15 cellular contexts compared by ENCODE assay signal in the genomic region with DNA sequence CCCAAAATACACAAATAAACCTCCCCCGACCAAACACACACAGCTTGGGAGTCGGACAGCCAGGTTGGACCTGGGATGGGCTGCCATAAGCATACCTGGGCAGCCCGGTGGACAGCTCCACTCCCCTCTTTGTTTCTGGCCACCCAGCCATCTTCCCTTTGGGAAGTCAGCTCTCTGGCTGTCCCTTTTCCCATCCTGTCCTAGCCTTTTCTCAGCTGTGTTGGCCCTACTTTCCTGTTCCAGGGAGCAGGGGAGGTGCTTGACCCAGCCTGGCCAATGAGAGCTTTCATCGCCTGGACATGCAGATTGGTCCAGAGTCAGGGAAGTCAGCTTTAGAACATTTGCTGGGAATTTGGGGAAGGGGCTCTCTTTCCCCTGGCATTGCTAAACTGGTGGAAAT.
A peak's percentile ranks its signal among the peaks of the same experiment; 100 is the strongest.
DNase-seq lines count a peak whose midpoint lies in the region; ATAC-seq and TF ChIP-seq lines count a peak whose summit lies in the region.
"Had no signal": no experiment of that assay in that cellular context is flagged by ENCODE, and none has a peak within 500 bp of the region (broad histone marks: within the 10 kb centered on the region; RNA-seq: fewer than 3 reads in every experiment).

No MANE protein-coding gene starts in this region.

- H3F3A ChIP-seq in GM23338 (replicated peaks; ENCODE audit: low read depth) = 0 out of 2 replicates have a peak, but pooled peaks cover 3% of the 10 kb centered on the region

- 49 to 53% methylated on average over 4 of the region's 4 CpGs for WGBS in ectodermal cell, 2 experiments

- peaks cover 32% of the 10 kb centered on the region for H3K27me3 Mint-ChIP-seq in GM23338 (ENCODE audit: insufficient read depth, low read depth, poor library complexity)

- H3K9me3 ChIP-seq in ectodermal cell (ENCODE audit: control insufficient read depth, low read length) = no peaks in the 10 kb centered on the region
- no peaks in the 10 kb centered on the region for H3K9me3 ChIP-seq in colonic mucosa

- H3K79me2 ChIP-seq in GM23338 (replicated peaks; ENCODE audit: insufficient read depth) = no peaks in the 10 kb centered on the region

- H3K4me3 ChIP-seq in GM23338 (no peak overlapping the region), ectodermal cell (ENCODE audit: insufficient read depth, low read depth, low read length) (no peak overlapping the region), colonic mucosa (no peak overlapping the region)
- H3K4me3 ChIP-seq: K562 had no signal

- no peaks in the 10 kb centered on the region for H3K9me2 ChIP-seq in GM23338 (ENCODE audit: insufficient read depth)

- no peaks in the 10 kb centered on the region for H3K9me3 Mint-ChIP-seq in GM23338
- H3K9me3 Mint-ChIP-seq: CD14-positive monocyte had no signal

- intact Hi-C loops in posterior vena cava (cut with DNase I) = no loop called here
- intact Hi-C loops in colonic mucosa (cut with DNase I) = no loop called here

- H3K27ac ChIP-seq in GM23338 (ENCODE audit: low read depth) (no peak overlapping the region), ectodermal cell (ENCODE audit: insufficient read depth, low read depth, low read length, poor library complexity, severe bottlenecking) (peak overlapping the region; percentile 89), colonic mucosa (no peak overlapping the region)

- H3K9ac ChIP-seq in colonic mucosa (ENCODE audit: low read depth in 2 of 2, low read length in 2 of 2) = no peak overlapping the region

- peaks cover 34% of the 10 kb centered on the region for H3K4me1 ChIP-seq in GM23338 (ENCODE audit: insufficient read depth)
- peaks cover 54% of the 10 kb centered on the region for H3K4me1 ChIP-seq in ectodermal cell (ENCODE audit: control insufficient read depth, insufficient read depth, low read length)
- no peaks in the 10 kb centered on the region for H3K4me1 ChIP-seq in colonic mucosa

- peak overlapping the region; percentile 90; the same call in 1 of the 2 replicates for H2AFZ ChIP-seq in GM23338

- no peak overlapping the region for H3K4me3 Mint-ChIP-seq in GM23338
- H3K4me3 Mint-ChIP-seq: CD14-positive monocyte had no signal

- no peak overlapping the region for H3K4me2 ChIP-seq in GM23338

- no peaks in the 10 kb centered on the region for H4K20me1 ChIP-seq in GM23338 (replicated peaks; ENCODE audit: insufficient read depth)

- H3K4me1 Mint-ChIP-seq in GM23338 = peaks cover 47% of the 10 kb centered on the region
- H3K4me1 Mint-ChIP-seq: CD14-positive monocyte had no signal

- DNase-seq in GM23338 (ENCODE audit: low spot score) (peak; percentile 48), left kidney (ENCODE audit: low read depth, low spot score) (peak; percentile 59), posterior vena cava (ENCODE audit: low spot score) (peak; percentile 17), colonic mucosa (no peak), NCI-H226 (no peak), RKO (ENCODE audit: low spot score) (no peak)
- DNase-seq: 8988T, NCI-H146, NCI-H2029 treated with DMSO at 0.1 percent for 48 hours, NCI-H2171, SHP77 had no signal

- ATAC-seq in GM23338 (peak; percentile 64), GM18519 (IDR thresholded peaks at IDR 0.05; ENCODE audit: low FRiP score, unreplicated experiment) (no peak)
- ATAC-seq: K562 had no signal

- peaks cover 17% of the 10 kb centered on the region; the same call in 1 of the 2 replicates for H3K27me3 ChIP-seq in GM23338 (ENCODE audit: insufficient read depth)
- H3K27me3 ChIP-seq in ectodermal cell (ENCODE audit: control insufficient read depth, insufficient read depth, low read length, poor library complexity, severe bottlenecking) = peaks cover 26% of the 10 kb centered on the region
- no peaks in the 10 kb centered on the region for H3K27me3 ChIP-seq in colonic mucosa

- H3K36me3 ChIP-seq in GM23338 (ENCODE audit: insufficient read depth) (no peaks in the 10 kb centered on the region), ectodermal cell (ENCODE audit: control insufficient read depth, insufficient read depth, low read length) (no peaks in the 10 kb centered on the region), colonic mucosa (no peaks in the 10 kb centered on the region)

- no peaks in the 10 kb centered on the region for H3K36me3 Mint-ChIP-seq in GM23338 (ENCODE audit: low read depth)
- H3K36me3 Mint-ChIP-seq: CD14-positive monocyte had no signal

- no peak for TF ChIP-seq CTCF in GM23338 (conservative IDR thresholded peaks at IDR 0.05; ENCODE audit: low read depth in 2 of 2)
- no peak for TF ChIP-seq CTCF in colonic mucosa (IDR thresholded peaks at IDR 0.05)

- H3K27ac Mint-ChIP-seq in GM23338 = no peak overlapping the region
- H3K27ac Mint-ChIP-seq: CD14-positive monocyte had no signal

TF ChIP-seq in GM23338, 12 proteins besides CTCF, POLR2A, EP300 and RAD21 (continues in another document):
- no peak for TF ChIP-seq CREB1 (CRISPR knock-in tag; IDR thresholded peaks at IDR 0.05; ENCODE audit: low read depth)
- no peak for TF ChIP-seq JUNB (IDR thresholded peaks at IDR 0.05; ENCODE audit: unreplicated experiment)
- TF ChIP-seq EZH2phosphoT487 (IDR thresholded peaks at IDR 0.05; ENCODE audit: unreplicated experiment) = no peak
- TF ChIP-seq, protein P1, sequence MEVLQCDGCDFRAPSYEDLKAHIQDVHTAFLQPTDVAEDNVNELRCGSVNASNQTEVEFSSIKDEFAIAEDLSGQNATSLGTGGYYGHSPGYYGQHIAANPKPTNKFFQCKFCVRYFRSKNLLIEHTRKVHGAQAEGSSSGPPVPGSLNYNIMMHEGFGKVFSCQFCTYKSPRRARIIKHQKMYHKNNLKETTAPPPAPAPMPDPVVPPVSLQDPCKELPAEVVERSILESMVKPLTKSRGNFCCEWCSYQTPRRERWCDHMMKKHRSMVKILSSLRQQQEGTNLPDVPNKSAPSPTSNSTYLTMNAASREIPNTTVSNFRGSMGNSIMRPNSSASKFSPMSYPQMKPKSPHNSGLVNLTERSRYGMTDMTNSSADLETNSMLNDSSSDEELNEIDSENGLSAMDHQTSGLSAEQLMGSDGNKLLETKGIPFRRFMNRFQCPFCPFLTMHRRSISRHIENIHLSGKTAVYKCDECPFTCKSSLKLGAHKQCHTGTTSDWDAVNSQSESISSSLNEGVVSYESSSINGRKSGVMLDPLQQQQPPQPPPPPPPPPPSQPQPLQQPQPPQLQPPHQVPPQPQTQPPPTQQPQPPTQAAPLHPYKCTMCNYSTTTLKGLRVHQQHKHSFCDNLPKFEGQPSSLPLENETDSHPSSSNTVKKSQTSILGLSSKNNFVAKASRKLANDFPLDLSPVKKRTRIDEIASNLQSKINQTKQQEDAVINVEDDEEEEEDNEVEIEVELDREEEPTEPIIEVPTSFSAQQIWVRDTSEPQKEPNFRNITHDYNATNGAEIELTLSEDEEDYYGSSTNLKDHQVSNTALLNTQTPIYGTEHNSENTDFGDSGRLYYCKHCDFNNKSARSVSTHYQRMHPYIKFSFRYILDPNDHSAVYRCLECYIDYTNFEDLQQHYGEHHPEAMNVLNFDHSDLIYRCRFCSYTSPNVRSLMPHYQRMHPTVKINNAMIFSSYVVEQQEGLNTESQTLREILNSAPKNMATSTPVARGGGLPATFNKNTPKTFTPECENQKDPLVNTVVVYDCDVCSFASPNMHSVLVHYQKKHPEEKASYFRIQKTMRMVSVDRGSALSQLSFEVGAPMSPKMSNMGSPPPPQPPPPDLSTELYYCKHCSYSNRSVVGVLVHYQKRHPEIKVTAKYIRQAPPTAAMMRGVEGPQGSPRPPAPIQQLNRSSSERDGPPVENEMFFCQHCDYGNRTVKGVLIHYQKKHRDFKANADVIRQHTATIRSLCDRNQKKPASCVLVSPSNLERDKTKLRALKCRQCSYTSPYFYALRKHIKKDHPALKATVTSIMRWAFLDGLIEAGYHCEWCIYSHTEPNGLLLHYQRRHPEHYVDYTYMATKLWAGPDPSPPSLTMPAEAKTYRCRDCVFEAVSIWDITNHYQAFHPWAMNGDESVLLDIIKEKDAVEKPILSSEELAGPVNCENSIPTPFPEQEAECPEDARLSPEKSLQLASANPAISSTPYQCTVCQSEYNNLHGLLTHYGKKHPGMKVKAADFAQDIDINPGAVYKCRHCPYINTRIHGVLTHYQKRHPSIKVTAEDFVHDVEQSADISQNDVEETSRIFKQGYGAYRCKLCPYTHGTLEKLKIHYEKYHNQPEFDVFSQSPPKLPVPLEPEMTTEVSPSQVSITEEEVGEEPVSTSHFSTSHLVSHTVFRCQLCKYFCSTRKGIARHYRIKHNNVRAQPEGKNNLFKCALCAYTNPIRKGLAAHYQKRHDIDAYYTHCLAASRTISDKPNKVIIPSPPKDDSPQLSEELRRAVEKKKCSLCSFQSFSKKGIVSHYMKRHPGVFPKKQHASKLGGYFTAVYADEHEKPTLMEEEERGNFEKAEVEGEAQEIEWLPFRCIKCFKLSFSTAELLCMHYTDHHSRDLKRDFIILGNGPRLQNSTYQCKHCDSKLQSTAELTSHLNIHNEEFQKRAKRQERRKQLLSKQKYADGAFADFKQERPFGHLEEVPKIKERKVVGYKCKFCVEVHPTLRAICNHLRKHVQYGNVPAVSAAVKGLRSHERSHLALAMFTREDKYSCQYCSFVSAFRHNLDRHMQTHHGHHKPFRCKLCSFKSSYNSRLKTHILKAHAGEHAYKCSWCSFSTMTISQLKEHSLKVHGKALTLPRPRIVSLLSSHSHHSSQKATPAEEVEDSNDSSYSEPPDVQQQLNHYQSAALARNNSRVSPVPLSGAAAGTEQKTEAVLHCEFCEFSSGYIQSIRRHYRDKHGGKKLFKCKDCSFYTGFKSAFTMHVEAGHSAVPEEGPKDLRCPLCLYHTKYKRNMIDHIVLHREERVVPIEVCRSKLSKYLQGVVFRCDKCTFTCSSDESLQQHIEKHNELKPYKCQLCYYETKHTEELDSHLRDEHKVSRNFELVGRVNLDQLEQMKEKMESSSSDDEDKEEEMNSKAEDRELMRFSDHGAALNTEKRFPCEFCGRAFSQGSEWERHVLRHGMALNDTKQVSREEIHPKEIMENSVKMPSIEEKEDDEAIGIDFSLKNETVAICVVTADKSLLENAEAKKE (CRISPR knock-in tag; IDR thresholded peaks at IDR 0.05) = no peak
- TF ChIP-seq ZNF331 (CRISPR knock-in tag; IDR thresholded peaks at IDR 0.05; ENCODE audit: low read depth) = no peak
- TF ChIP-seq EZH2 (IDR thresholded peaks at IDR 0.05; ENCODE audit: low read depth, unreplicated experiment) = no peak
- TF ChIP-seq, protein P2, sequence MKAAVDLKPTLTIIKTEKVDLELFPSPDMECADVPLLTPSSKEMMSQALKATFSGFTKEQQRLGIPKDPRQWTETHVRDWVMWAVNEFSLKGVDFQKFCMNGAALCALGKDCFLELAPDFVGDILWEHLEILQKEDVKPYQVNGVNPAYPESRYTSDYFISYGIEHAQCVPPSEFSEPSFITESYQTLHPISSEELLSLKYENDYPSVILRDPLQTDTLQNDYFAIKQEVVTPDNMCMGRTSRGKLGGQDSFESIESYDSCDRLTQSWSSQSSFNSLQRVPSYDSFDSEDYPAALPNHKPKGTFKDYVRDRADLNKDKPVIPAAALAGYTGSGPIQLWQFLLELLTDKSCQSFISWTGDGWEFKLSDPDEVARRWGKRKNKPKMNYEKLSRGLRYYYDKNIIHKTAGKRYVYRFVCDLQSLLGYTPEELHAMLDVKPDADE (IDR thresholded peaks at IDR 0.05) = no peak
- no peak for TF ChIP-seq POLR2AphosphoS5 (IDR thresholded peaks at IDR 0.05; ENCODE audit: low read depth)

Comparison
In these comparisons a context has a peak if more than half of its experiments do, and no peak if none do; other contexts are left out.
1. DNase-seq: peak in GM23338 (single experiment), left kidney (single experiment) and posterior vena cava (single experiment); none in colonic mucosa (single experiment), NCI-H226 (single experiment) and RKO (single experiment).